8 cellular contexts compared by ENCODE assay signal in the genomic region with DNA sequence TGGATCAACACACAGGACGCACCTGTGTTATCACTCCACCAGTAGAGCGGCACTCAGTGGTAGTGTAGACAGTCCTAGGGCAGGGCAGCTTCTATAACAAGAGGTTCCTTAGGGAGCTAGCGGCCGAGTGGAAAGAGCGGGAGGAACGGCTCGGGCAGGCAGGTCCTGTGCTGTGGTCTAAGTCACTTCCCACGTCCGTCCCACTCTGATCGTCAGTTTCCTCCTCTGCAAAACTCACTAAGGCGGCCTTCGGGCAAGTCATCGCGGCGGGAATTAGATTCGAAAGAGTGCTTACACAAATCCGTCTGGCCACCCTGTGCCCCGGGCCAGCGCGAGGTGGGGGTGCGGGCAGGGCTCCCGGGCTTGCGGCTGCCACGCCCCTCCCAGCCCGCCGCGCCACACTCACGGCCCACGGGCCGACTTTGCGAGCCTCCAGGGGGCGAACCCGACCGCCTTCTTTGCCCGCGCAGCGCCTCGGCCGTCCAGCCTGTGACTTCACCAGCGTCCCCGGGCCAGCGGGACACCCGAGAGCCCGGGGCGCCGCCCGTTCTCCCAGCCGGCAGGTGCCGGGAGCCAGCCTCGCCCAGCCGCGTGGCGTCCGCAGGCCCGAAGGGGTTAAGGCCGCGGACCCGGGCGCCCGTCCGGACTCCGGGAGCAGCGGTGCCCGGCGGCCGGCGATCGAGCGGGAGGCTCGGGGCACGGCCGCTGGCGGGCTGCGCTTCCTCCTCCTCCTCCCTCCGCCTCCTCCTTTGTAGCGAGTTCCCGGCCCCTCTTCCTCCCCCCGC. TPM values are rescaled to one million over a fixed set of nuclear protein-coding genes. Genes with fewer than 3 reads are reported as not detected.
DNase-seq lines count a peak whose midpoint lies in the region; ATAC-seq lines count a peak whose summit lies in the region.

No MANE protein-coding gene starts in this region.

- no peaks in the 10 kb centered on the region for H3K36me3 ChIP-seq in BLaER1 treated with 17β-estradiol and CSF1 and Interleukin-3, amounts not matched to agents 10 nM and 100 nM

- peak overlapping the region; percentile 60 to 84 (median 76) for H3K4me3 ChIP-seq in BLaER1 treated with 17β-estradiol and CSF1 and Interleukin-3, amounts not matched to agents 10 nM and 100 nM
- peak overlapping the region; percentile 60 for H3K4me3 ChIP-seq in skeletal muscle cell (ENCODE audit: low read depth, low read length)

- H3K9ac ChIP-seq in BLaER1 treated with 17β-estradiol and CSF1 and Interleukin-3, amounts not matched to agents 10 nM and 100 nM: peak overlapping the region; percentile 64 to 93 (median 86); a peak in 21 of 22 replicates

- peaks cover 0 to 43% (median 0%) of the 10 kb centered on the region in 11 experiments; a peak in 6 of 22 replicates for H3K27me3 ChIP-seq in BLaER1 treated with 17β-estradiol and CSF1 and Interleukin-3, amounts not matched to agents 10 nM and 100 nM

- H3K4me1 ChIP-seq in BLaER1 treated with 17β-estradiol and CSF1 and Interleukin-3, amounts not matched to agents 10 nM and 100 nM: peaks cover 12 to 92% (median 87%) of the 10 kb centered on the region in 10 experiments

- peak; percentile 35 for DNase-seq in HK-2 (ENCODE audit: unreplicated experiment)
- DNase-seq in SW480 (ENCODE audit: low spot score): peak; percentile 77
- peak; percentile 76 for DNase-seq in cerebellum (ENCODE audit: low spot score)
- peak; percentile 48 for DNase-seq in iris pigment epithelial cell (ENCODE audit: low read depth)
- no peak for DNase-seq in skeletal muscle cell (ENCODE audit: low read depth)

- peak overlapping the region in 9 of 11 experiments; percentile 57 to 94 (median 89); a peak in 18 of 22 replicates for H3K27ac ChIP-seq in BLaER1 treated with 17β-estradiol and CSF1 and Interleukin-3, amounts not matched to agents 10 nM and 100 nM

- peaks cover 0 to 40% (median 33%) of the 10 kb centered on the region in 11 experiments; a peak in 13 of 22 replicates for H4K20me1 ChIP-seq in BLaER1 treated with 17β-estradiol and CSF1 and Interleukin-3, amounts not matched to agents 10 nM and 100 nM

- no peak for ATAC-seq in GM19395 (IDR thresholded peaks at IDR 0.05; ENCODE audit: unreplicated experiment)
- no peak for ATAC-seq in HG03280 (IDR thresholded peaks at IDR 0.05; ENCODE audit: unreplicated experiment)

- no peaks in the 10 kb centered on the region for H3K9me3 ChIP-seq in BLaER1 treated with 17β-estradiol and CSF1 and Interleukin-3, amounts not matched to agents 10 nM and 100 nM (replicated peaks in 1 of 11)

- H3K4me2 ChIP-seq in BLaER1 treated with 17β-estradiol and CSF1 and Interleukin-3, amounts not matched to agents 10 nM and 100 nM: peak overlapping the region; percentile 88 to 100 (median 97)

RNA-seq across cellular contexts. Expression of a gene that starts 0.4 kb away (rescaled TPM):
- total RNA-seq in cerebellum: 30.2 TPM
